ENCODE assay signal across 33 cellular contexts in the genomic region with DNA sequence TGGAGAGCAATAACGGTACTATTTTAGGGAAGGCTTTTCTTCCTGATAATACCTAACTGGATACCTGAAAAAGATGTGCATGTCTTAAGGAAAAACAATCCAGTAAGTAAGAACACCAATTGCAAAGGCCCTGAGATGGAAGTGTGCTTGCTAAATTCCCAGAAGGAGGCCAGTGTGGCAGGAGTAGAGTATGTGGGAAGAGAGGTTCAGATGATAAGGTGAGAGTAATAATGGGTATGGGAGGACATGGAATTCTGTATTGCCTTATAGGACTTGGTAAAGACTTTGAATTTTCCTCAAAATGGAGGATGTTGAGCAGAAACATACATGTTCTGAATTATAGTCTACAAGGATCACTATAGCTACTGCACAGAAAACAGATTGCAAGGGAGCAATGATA.
"Had no signal": no experiment of that assay in that cellular context is flagged by ENCODE, and none has a peak within 500 bp of the region (broad histone marks: within the 10 kb centered on the region; RNA-seq: fewer than 3 reads in every experiment).

No MANE protein-coding gene starts in this region.

- H3K36me3 ChIP-seq: MG63 had no signal

- DNase-seq: Karpas-422, MG63, MM.1S, MV-4-11, NCI-H1048, NCI-H1092, NCI-H1092 treated with DMSO at 0.1 percent for 48 hours, NCI-H1105, NCI-H1105 treated with DMSO at 0.1 percent for 48 hours, NCI-H1417, NCI-H1417 treated with DMSO at 0.1 percent for 48 hours, NCI-H1436, NCI-H1436 treated with DMSO at 0.1 percent for 48 hours, NCI-H146, NCI-H1694, NCI-H1694 treated with DMSO at 0.1 percent for 48 hours, NCI-H187, NCI-H187 treated with DMSO at 0.1 percent for 48 hours, NCI-H1930, NCI-H2029, NCI-H2029 treated with DMSO at 0.1 percent for 48 hours, NCI-H2081, NCI-H2081 treated with DMSO at 0.1 percent for 48 hours, NCI-H2107, NCI-H2171, NCI-H2171 treated with DMSO at 0.1 percent for 48 hours, NCI-H2227 treated with DMSO at 0.1 percent for 48 hours, NCI-H226, NCI-H345, NCI-H446, NCI-H446 treated with DMSO at 0.1 percent for 48 hours, NCI-H510A, NCI-H510A treated with DMSO at 0.1 percent for 48 hours had no signal

- H3K27me3 ChIP-seq: MG63 had no signal

- H3K4me3 ChIP-seq: MG63 had no signal
